ENCODE assay signal across 8 cellular contexts in the genomic region with DNA sequence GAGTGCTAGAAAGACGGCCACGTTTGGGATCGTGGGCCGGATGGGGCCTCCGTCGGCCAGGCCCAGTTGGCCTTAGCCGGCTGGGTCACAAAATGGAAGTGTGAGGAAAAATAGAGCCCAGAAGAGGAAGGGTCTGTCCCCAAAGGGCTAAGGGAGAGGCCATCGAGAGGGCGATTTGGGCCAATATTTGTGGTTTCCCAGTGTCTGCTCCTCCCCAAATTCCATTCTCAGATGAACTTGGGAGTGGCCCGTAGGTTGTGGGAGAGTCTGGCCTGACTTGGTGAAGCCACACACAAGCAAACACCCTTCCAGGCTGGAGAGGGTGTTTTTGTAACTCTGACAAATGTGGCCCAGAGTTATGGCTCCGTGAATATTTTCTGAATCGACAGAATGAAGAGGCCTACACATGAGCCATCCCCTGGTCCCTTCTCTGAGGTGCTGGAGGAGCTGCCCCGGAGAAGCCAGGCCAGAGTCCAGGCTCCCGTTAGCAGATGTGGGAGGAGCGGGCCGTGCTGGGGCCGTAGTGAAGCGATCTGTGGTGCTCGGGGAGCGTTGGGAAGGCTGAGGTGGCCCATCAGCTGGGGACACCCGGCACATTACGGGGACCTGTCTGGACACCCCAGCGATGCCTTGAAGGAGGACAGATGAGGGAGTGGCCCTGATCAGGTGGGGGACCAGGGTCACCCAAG.
DNase-seq lines count a peak whose midpoint lies in the region; TF ChIP-seq lines count a peak whose summit lies in the region.

No MANE protein-coding gene starts in this region.

- TF ChIP-seq POLR2A in Peyer's patch (IDR thresholded peaks at IDR 0.05) (no peak), esophagus squamous epithelium (IDR thresholded peaks at IDR 0.05) (peak in 2 of 4 donors; percentile 36 to 42)

- TF ChIP-seq CTCF in Peyer's patch (IDR thresholded peaks at IDR 0.05) = no peak
- TF ChIP-seq CTCF in esophagus squamous epithelium (IDR thresholded peaks at IDR 0.05) = no peak
- TF ChIP-seq CTCF in neural progenitor cell (IDR thresholded peaks at IDR 0.05) = no peak
- TF ChIP-seq CTCF in progenitor cell of endocrine pancreas (IDR thresholded peaks at IDR 0.05; ENCODE audit: unreplicated experiment) = no peak

- H3K9me3 Mint-ChIP-seq in neural progenitor cell (no peaks in the 10 kb centered on the region), progenitor cell of endocrine pancreas (ENCODE audit: low read depth) (no peaks in the 10 kb centered on the region)
- H3K9me3 Mint-ChIP-seq in activated T-helper 2 cell treated with anti-CD3 and anti-CD28 coated beads, Interferon-gamma antibody, Interleukin-2, Interleukin-4, amounts not matched to agents 10 μg/mL and 5 μg/mL and 100 μg/mL, durations not matched to agents 14 hours and 24 hours and 36 hours = no peaks in the 10 kb centered on the region

- peaks cover 13% of the 10 kb centered on the region for H3F3A ChIP-seq in neural progenitor cell (ENCODE audit: low read depth)

- peaks cover 0 to 5% (median 0%) of the 10 kb centered on the region in 3 donors for H3K36me3 ChIP-seq in Peyer's patch
- no peaks in the 10 kb centered on the region for H3K36me3 ChIP-seq in esophagus squamous epithelium
- no peaks in the 10 kb centered on the region for H3K36me3 ChIP-seq in neural progenitor cell

- H3K4me3 Mint-ChIP-seq in neural progenitor cell (peak overlapping the region; percentile 20), progenitor cell of endocrine pancreas (ENCODE audit: low read depth) (no peak overlapping the region)
- no peak overlapping the region for H3K4me3 Mint-ChIP-seq in activated T-helper 2 cell treated with anti-CD3 and anti-CD28 coated beads, Interferon-gamma antibody, Interleukin-2, Interleukin-4, amounts not matched to agents 10 μg/mL and 5 μg/mL and 100 μg/mL, durations not matched to agents 14 hours and 24 hours and 36 hours (ENCODE audit: low read depth)

- H3K9ac ChIP-seq in neural progenitor cell = no peak overlapping the region

- H3K4me1 ChIP-seq in Peyer's patch (peaks cover 0 to 66% (median 6%) of the 10 kb centered on the region in 4 donors), esophagus squamous epithelium (peaks cover 48 to 89% (median 66%) of the 10 kb centered on the region in 3 donors), neural progenitor cell (no peaks in the 10 kb centered on the region)

- DNase-seq in AG20443 (ENCODE audit: low spot score) = peak; percentile 63
- peak in 2 of 3 donors; percentile 64 to 65 for DNase-seq in Peyer's patch
- DNase-seq in esophagus squamous epithelium (lab: John Stamatoyannopoulos, UW) = no peak
- no peak for DNase-seq in neural progenitor cell (ENCODE audit: low spot score)
- no peak for DNase-seq in progenitor cell of endocrine pancreas (ENCODE audit: low spot score, unreplicated experiment)
- DNase-seq in GF-D8 (lab: John Stamatoyannopoulos, UW) = no peak
- no peak for DNase-seq in activated T-helper 2 cell treated with anti-CD3 and anti-CD28 coated beads, Interferon-gamma antibody, Interleukin-2, Interleukin-4, amounts not matched to agents 10 μg/mL and 5 μg/mL and 100 μg/mL, durations not matched to agents 14 hours and 24 hours and 36 hours (ENCODE audit: low spot score)
- DNase-seq in stimulated activated CD4-positive, alpha-beta T cell treated with anti-CD3 and anti-CD28 coated beads, Interleukin-2, amount 100 ng/mL, for 24 hours = no peak

- H3K4me1 Mint-ChIP-seq in neural progenitor cell (peaks cover 5% of the 10 kb centered on the region), progenitor cell of endocrine pancreas (ENCODE audit: low read depth) (no peaks in the 10 kb centered on the region)
- H3K4me1 Mint-ChIP-seq in activated T-helper 2 cell treated with anti-CD3 and anti-CD28 coated beads, Interferon-gamma antibody, Interleukin-2, Interleukin-4, amounts not matched to agents 10 μg/mL and 5 μg/mL and 100 μg/mL, durations not matched to agents 14 hours and 24 hours and 36 hours (ENCODE audit: low read depth) = peaks cover 21% of the 10 kb centered on the region

- H3K79me2 ChIP-seq in neural progenitor cell (ENCODE audit: low read depth) = no peaks in the 10 kb centered on the region

- H3K4me3 ChIP-seq in Peyer's patch = peak overlapping the region in 2 of 4 donors; percentile 69 to 71
- peak overlapping the region; percentile 63 to 96 (median 80) for H3K4me3 ChIP-seq in esophagus squamous epithelium
- H3K4me3 ChIP-seq in neural progenitor cell = no peak overlapping the region

- H3K9me3 ChIP-seq in Peyer's patch (no peaks in the 10 kb centered on the region), esophagus squamous epithelium (no peaks in the 10 kb centered on the region), neural progenitor cell (ENCODE audit: low read depth) (no peaks in the 10 kb centered on the region)

- H3K27ac Mint-ChIP-seq in neural progenitor cell (no peak overlapping the region), progenitor cell of endocrine pancreas (no peak overlapping the region)
- H3K27ac Mint-ChIP-seq in activated T-helper 2 cell treated with anti-CD3 and anti-CD28 coated beads, Interferon-gamma antibody, Interleukin-2, Interleukin-4, amounts not matched to agents 10 μg/mL and 5 μg/mL and 100 μg/mL, durations not matched to agents 14 hours and 24 hours and 36 hours = no peak overlapping the region

- H3K27me3 ChIP-seq in Peyer's patch (no peaks in the 10 kb centered on the region), esophagus squamous epithelium (no peaks in the 10 kb centered on the region), neural progenitor cell (peaks cover 65% of the 10 kb centered on the region)

- intact Hi-C loops in esophagus squamous epithelium (cut with DNase I) = no loop called here
- intact Hi-C loops in activated T-helper 2 cell treated with anti-CD3 and anti-CD28 coated beads, Interferon-gamma antibody, Interleukin-2, Interleukin-4, amounts not matched to agents 10 μg/mL and 5 μg/mL and 100 μg/mL, durations not matched to agents 14 hours and 24 hours and 36 hours (cut with micrococcal nuclease) = no loop called here

- H3K36me3 Mint-ChIP-seq in neural progenitor cell = no peaks in the 10 kb centered on the region
- no peaks in the 10 kb centered on the region for H3K36me3 Mint-ChIP-seq in progenitor cell of endocrine pancreas (ENCODE audit: insufficient read depth)
- peaks cover 5% of the 10 kb centered on the region for H3K36me3 Mint-ChIP-seq in activated T-helper 2 cell treated with anti-CD3 and anti-CD28 coated beads, Interferon-gamma antibody, Interleukin-2, Interleukin-4, amounts not matched to agents 10 μg/mL and 5 μg/mL and 100 μg/mL, durations not matched to agents 14 hours and 24 hours and 36 hours (ENCODE audit: low read depth)

- H4K20me1 ChIP-seq in neural progenitor cell (ENCODE audit: low read depth) = peaks cover 18% of the 10 kb centered on the region

- H3K27me3 Mint-ChIP-seq in neural progenitor cell (ENCODE audit: insufficient read depth, low read depth) (peaks cover 24% of the 10 kb centered on the region), progenitor cell of endocrine pancreas (peaks cover 69% of the 10 kb centered on the region)
- no peaks in the 10 kb centered on the region for H3K27me3 Mint-ChIP-seq in activated T-helper 2 cell treated with anti-CD3 and anti-CD28 coated beads, Interferon-gamma antibody, Interleukin-2, Interleukin-4, amounts not matched to agents 10 μg/mL and 5 μg/mL and 100 μg/mL, durations not matched to agents 14 hours and 24 hours and 36 hours (ENCODE audit: low read depth)

- no peak overlapping the region for H3K4me2 ChIP-seq in neural progenitor cell

- 32 to 36% methylated on average over 9 to 13 of the region's 23 CpGs for WGBS in esophagus squamous epithelium, 2 donors

- H3K27ac ChIP-seq in Peyer's patch (peak overlapping the region; percentile 74 to 100 (median 96)), esophagus squamous epithelium (peak overlapping the region; percentile 92 to 100 (median 100)), neural progenitor cell (no peak overlapping the region)

- H2AFZ ChIP-seq in neural progenitor cell (replicated peaks) = no peak overlapping the region

Comparison
In these comparisons a context has a peak if more than half of its experiments do, and no peak if none do; other contexts are left out.
1. DNase-seq: peak in AG20443 (single experiment) and Peyer's patch (2 of 3); none in esophagus squamous epithelium (single experiment), neural progenitor cell (single experiment), progenitor cell of endocrine pancreas (single experiment), GF-D8 (single experiment), activated T-helper 2 cell treated with anti-CD3 and anti-CD28 coated beads, Interferon-gamma antibody, Interleukin-2, Interleukin-4, amounts not matched to agents 10 μg/mL and 5 μg/mL and 100 μg/mL, durations not matched to agents 14 hours and 24 hours and 36 hours (single experiment) and stimulated activated CD4-positive, alpha-beta T cell treated with anti-CD3 and anti-CD28 coated beads, Interleukin-2, amount 100 ng/mL, for 24 hours (0 of 2).